ENCODE assay signal across 1 cellular context in the genomic region with DNA sequence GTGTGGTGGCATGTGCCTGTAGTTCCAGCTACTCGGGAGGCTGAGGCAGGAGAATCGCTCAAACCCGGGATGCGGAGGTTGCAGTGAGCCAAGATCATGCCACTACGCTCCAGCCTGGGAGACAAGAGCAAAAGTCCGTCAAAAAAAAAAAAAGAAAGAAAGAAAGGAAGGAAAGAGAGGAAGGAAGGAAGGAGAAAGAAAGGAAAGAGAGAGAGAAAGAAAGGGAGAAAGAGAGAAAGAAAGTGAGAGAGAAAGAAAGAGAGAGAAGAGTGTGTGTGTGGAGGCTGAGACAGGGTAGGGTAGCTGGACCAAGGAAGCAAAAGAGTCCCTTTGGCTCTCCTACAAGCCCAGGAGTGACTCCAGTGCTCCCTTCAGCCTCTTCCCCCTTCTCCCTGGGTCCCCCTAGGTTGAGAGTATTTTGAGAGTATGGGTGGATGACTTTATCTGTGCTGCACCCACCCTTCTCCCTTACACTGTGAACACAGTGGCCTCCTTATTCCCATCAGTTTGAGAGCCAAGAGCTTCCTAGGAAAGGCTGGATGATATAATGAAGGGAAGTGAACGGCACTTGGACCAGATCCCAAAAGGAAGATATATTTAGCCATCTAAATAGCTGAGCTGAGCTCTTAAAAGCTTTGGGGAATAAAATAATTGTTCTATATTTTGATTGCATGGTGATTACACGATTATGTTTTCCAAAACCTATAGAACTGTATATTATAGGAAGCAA.
TF ChIP-seq lines count a peak whose summit lies in the region.

No MANE protein-coding gene starts in this region.

TF ChIP-seq in endothelial cell of umbilical vein, 7 proteins besides CTCF, POLR2A, EP300 and RAD21:
- TF ChIP-seq JUN (IDR thresholded peaks at IDR 0.05; ENCODE audit: borderline replicate concordance, insufficient read depth, insufficient read length, low read depth) (no peak), GATA2 (IDR thresholded peaks at IDR 0.05; ENCODE audit: insufficient read depth, insufficient read length, low read depth, low read length) (no peak), MYC (IDR thresholded peaks at IDR 0.05; ENCODE audit: low read depth, low read length) (no peak), POLR2AphosphoS5 (IDR thresholded peaks at IDR 0.05; ENCODE audit: insufficient read depth, low read depth, low read length) (no peak), EZH2 (IDR thresholded peaks at IDR 0.05; ENCODE audit: borderline replicate concordance, low read depth, low read length, severe bottlenecking) (no peak), FOS (IDR thresholded peaks at IDR 0.05; ENCODE audit: borderline replicate concordance, insufficient read depth, low read length) (no peak)
- TF ChIP-seq, protein P1, sequence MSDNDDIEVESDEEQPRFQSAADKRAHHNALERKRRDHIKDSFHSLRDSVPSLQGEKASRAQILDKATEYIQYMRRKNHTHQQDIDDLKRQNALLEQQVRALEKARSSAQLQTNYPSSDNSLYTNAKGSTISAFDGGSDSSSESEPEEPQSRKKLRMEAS (IDR thresholded peaks at IDR 0.05; ENCODE audit: insufficient read depth, insufficient read length) = no peak
TF ChIP-seq in endothelial cell of umbilical vein: peak in this region for 0.
